In the genomic region with DNA sequence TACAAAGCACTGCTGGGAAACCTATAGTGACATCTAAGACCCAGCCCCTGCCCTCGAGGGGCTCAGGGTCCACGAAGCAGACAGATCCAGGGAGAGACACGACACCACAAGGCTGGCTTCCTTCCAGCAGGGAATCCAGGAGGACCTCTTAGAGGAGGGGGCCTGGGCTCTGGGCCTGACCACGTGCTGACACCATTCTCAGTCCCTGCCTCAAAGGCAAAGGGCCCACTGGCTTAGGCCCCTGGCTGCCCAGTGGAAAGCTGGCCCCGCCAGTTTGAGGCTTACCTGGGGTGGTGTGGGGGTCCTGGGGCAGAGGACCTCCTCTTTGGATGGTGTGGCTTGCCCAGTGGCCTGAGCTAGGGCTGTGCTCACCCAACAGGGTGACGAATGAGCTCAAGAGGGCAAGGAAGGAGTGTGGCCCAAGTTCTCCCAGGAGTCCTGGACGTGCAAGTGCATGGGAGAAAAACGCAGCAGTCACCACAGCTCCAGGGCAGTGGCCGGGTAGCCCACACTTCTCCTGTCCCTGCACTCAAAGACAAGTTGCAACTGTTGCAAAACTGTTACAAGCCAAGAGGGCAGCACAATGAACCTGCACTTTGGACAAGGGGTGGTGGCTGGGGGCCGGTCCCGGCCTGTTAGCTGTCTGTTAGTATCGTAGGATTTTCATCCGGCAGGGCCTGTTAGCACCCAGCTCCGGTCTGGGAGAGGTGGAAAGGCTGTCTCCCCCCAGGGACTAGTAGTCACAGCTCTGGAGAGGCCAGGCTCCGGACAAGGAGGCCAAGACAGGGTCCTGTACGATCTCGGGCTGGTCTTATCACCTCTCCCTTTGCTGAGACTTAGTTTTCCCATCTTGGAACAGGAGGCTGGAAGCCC, we compare ENCODE assay signal across 4 cellular contexts.
A peak's percentile ranks its signal among the peaks of the same experiment; 100 is the strongest.
TF ChIP-seq lines count a peak whose summit lies in the region.

No MANE protein-coding gene starts in this region.

TF ChIP-seq in SK-N-SH, 30 proteins besides CTCF, POLR2A, EP300 and RAD21 (continues in another document):
- TF ChIP-seq, protein P1, sequence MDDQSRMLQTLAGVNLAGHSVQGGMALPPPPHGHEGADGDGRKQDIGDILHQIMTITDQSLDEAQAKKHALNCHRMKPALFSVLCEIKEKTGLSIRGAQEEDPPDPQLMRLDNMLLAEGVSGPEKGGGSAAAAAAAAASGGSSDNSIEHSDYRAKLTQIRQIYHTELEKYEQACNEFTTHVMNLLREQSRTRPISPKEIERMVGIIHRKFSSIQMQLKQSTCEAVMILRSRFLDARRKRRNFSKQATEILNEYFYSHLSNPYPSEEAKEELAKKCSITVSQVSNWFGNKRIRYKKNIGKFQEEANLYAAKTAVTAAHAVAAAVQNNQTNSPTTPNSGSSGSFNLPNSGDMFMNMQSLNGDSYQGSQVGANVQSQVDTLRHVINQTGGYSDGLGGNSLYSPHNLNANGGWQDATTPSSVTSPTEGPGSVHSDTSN (IDR thresholded peaks at IDR 0.05) = no peak
- TF ChIP-seq YY1 (IDR thresholded peaks at IDR 0.05; ENCODE audit: low read depth) (no peak), FOSL2 (IDR thresholded peaks at IDR 0.05; ENCODE audit: borderline replicate concordance, low read depth) (no peak), POLR2AphosphoS5 (IDR thresholded peaks at IDR 0.05; ENCODE audit: low read depth, low read length) (no peak), JUND (IDR thresholded peaks at IDR 0.05) (no peak), FOXJ3 (CRISPR knock-in tag; IDR thresholded peaks at IDR 0.05) (no peak), GABPA (IDR thresholded peaks at IDR 0.05; ENCODE audit: low read depth) (no peak), CHD2 (IDR thresholded peaks at IDR 0.05; ENCODE audit: low read length, partially characterized antibody) (no peak), RXRA (IDR thresholded peaks at IDR 0.05; ENCODE audit: borderline replicate concordance, low read depth) (no peak)
- TF ChIP-seq, protein P2, sequence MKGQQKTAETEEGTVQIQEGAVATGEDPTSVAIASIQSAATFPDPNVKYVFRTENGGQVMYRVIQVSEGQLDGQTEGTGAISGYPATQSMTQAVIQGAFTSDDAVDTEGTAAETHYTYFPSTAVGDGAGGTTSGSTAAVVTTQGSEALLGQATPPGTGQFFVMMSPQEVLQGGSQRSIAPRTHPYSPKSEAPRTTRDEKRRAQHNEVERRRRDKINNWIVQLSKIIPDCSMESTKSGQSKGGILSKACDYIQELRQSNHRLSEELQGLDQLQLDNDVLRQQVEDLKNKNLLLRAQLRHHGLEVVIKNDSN (IDR thresholded peaks at IDR 0.05; ENCODE audit: borderline replicate concordance, low read depth) = no peak
- TF ChIP-seq, protein P3, sequence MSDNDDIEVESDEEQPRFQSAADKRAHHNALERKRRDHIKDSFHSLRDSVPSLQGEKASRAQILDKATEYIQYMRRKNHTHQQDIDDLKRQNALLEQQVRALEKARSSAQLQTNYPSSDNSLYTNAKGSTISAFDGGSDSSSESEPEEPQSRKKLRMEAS (IDR thresholded peaks at IDR 0.05; ENCODE audit: low read depth) = no peak

TF ChIP-seq in SK-N-SH treated with all-trans-retinoic acid at 6 μM for 48 hours, 23 proteins besides CTCF, POLR2A, EP300 and RAD21 (continues in another document):
- no peak for TF ChIP-seq ARNTL (CRISPR knock-in tag; IDR thresholded peaks at IDR 0.05; ENCODE audit: borderline replicate concordance, low read depth)
- TF ChIP-seq ZNF565 (CRISPR knock-in tag; conservative IDR thresholded peaks at IDR 0.05; ENCODE audit: low read depth) = no peak
- TF ChIP-seq ZNF8 (CRISPR knock-in tag; IDR thresholded peaks at IDR 0.05) = no peak
- TF ChIP-seq ESRRG (CRISPR knock-in tag; IDR thresholded peaks at IDR 0.05) = no peak
- TF ChIP-seq, protein P4, sequence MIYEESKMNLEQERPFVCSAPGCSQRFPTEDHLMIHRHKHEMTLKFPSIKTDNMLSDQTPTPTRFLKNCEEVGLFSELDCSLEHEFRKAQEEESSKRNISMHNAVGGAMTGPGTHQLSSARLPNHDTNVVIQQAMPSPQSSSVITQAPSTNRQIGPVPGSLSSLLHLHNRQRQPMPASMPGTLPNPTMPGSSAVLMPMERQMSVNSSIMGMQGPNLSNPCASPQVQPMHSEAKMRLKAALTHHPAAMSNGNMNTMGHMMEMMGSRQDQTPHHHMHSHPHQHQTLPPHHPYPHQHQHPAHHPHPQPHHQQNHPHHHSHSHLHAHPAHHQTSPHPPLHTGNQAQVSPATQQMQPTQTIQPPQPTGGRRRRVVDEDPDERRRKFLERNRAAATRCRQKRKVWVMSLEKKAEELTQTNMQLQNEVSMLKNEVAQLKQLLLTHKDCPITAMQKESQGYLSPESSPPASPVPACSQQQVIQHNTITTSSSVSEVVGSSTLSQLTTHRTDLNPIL (CRISPR knock-in tag; IDR thresholded peaks at IDR 0.05; ENCODE audit: low read depth) = no peak
- TF ChIP-seq SNAI2 (CRISPR knock-in tag; IDR thresholded peaks at IDR 0.05) = no peak
- TF ChIP-seq ISL1 (CRISPR knock-in tag; IDR thresholded peaks at IDR 0.05) = no peak
- TF ChIP-seq, protein P5, sequence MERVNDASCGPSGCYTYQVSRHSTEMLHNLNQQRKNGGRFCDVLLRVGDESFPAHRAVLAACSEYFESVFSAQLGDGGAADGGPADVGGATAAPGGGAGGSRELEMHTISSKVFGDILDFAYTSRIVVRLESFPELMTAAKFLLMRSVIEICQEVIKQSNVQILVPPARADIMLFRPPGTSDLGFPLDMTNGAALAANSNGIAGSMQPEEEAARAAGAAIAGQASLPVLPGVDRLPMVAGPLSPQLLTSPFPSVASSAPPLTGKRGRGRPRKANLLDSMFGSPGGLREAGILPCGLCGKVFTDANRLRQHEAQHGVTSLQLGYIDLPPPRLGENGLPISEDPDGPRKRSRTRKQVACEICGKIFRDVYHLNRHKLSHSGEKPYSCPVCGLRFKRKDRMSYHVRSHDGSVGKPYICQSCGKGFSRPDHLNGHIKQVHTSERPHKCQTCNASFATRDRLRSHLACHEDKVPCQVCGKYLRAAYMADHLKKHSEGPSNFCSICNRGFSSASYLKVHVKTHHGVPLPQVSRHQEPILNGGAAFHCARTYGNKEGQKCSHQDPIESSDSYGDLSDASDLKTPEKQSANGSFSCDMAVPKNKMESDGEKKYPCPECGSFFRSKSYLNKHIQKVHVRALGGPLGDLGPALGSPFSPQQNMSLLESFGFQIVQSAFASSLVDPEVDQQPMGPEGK (CRISPR knock-in tag; IDR thresholded peaks at IDR 0.05; ENCODE audit: borderline replicate concordance) = no peak
- TF ChIP-seq, protein P6, sequence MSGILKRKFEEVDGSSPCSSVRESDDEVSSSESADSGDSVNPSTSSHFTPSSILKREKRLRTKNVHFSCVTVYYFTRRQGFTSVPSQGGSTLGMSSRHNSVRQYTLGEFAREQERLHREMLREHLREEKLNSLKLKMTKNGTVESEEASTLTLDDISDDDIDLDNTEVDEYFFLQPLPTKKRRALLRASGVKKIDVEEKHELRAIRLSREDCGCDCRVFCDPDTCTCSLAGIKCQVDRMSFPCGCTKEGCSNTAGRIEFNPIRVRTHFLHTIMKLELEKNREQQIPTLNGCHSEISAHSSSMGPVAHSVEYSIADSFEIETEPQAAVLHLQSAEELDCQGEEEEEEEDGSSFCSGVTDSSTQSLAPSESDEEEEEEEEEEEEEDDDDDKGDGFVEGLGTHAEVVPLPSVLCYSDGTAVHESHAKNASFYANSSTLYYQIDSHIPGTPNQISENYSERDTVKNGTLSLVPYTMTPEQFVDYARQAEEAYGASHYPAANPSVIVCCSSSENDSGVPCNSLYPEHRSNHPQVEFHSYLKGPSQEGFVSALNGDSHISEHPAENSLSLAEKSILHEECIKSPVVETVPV (CRISPR knock-in tag; IDR thresholded peaks at IDR 0.05) = no peak
- no peak for TF ChIP-seq CSDC2 (CRISPR knock-in tag; IDR thresholded peaks at IDR 0.05)

TF ChIP-seq in WTC11, 78 proteins besides CTCF, POLR2A, EP300 and RAD21:
- TF ChIP-seq GABPB1 (CRISPR knock-in tag; IDR thresholded peaks at IDR 0.05) (peak; percentile 83), GRHL2 (CRISPR knock-in tag; IDR thresholded peaks at IDR 0.05; ENCODE audit: insufficient replicate concordance, severe bottlenecking) (no peak)

TF ChIP-seq in liver, 16 proteins besides CTCF, POLR2A, EP300 and RAD21:
- TF ChIP-seq JUND (IDR thresholded peaks at IDR 0.05) (peak in 1 of 2 donors; percentile 33), FOXA2 (IDR thresholded peaks at IDR 0.05) (no peak), RXRA (IDR thresholded peaks at IDR 0.05) (peak; percentile 91 to 93), GABPA (IDR thresholded peaks at IDR 0.05 in 1 of 2, conservative IDR thresholded peaks at IDR 0.05 in 1 of 2) (peak in 1 of 2 donors; percentile 20), NR2F2 (IDR thresholded peaks at IDR 0.05) (peak; percentile 66), EGR1 (IDR thresholded peaks at IDR 0.05; ENCODE audit: low read depth in 2 of 2) (peak in 1 of 2 donors; percentile 57), SP1 (IDR thresholded peaks at IDR 0.05) (peak; percentile 97), HNF4A (conservative IDR thresholded peaks at IDR 0.05) (peak; percentile 99), FOXA1 (IDR thresholded peaks at IDR 0.05) (no peak), TAF1 (conservative IDR thresholded peaks at IDR 0.05) (peak; percentile 98), YY1 (IDR thresholded peaks at IDR 0.05) (peak; percentile 64), HNF4G (IDR thresholded peaks at IDR 0.05) (peak; percentile 96)
- TF ChIP-seq, protein P7, sequence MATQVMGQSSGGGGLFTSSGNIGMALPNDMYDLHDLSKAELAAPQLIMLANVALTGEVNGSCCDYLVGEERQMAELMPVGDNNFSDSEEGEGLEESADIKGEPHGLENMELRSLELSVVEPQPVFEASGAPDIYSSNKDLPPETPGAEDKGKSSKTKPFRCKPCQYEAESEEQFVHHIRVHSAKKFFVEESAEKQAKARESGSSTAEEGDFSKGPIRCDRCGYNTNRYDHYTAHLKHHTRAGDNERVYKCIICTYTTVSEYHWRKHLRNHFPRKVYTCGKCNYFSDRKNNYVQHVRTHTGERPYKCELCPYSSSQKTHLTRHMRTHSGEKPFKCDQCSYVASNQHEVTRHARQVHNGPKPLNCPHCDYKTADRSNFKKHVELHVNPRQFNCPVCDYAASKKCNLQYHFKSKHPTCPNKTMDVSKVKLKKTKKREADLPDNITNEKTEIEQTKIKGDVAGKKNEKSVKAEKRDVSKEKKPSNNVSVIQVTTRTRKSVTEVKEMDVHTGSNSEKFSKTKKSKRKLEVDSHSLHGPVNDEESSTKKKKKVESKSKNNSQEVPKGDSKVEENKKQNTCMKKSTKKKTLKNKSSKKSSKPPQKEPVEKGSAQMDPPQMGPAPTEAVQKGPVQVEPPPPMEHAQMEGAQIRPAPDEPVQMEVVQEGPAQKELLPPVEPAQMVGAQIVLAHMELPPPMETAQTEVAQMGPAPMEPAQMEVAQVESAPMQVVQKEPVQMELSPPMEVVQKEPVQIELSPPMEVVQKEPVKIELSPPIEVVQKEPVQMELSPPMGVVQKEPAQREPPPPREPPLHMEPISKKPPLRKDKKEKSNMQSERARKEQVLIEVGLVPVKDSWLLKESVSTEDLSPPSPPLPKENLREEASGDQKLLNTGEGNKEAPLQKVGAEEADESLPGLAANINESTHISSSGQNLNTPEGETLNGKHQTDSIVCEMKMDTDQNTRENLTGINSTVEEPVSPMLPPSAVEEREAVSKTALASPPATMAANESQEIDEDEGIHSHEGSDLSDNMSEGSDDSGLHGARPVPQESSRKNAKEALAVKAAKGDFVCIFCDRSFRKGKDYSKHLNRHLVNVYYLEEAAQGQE (IDR thresholded peaks at IDR 0.05) = peak; percentile 95
- TF ChIP-seq, protein P3 (IDR thresholded peaks at IDR 0.05) = peak; percentile 82
- TF ChIP-seq, protein P8, sequence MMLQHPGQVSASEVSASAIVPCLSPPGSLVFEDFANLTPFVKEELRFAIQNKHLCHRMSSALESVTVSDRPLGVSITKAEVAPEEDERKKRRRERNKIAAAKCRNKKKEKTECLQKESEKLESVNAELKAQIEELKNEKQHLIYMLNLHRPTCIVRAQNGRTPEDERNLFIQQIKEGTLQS (IDR thresholded peaks at IDR 0.05) = peak; percentile 34
- TF ChIP-seq, protein P9, sequence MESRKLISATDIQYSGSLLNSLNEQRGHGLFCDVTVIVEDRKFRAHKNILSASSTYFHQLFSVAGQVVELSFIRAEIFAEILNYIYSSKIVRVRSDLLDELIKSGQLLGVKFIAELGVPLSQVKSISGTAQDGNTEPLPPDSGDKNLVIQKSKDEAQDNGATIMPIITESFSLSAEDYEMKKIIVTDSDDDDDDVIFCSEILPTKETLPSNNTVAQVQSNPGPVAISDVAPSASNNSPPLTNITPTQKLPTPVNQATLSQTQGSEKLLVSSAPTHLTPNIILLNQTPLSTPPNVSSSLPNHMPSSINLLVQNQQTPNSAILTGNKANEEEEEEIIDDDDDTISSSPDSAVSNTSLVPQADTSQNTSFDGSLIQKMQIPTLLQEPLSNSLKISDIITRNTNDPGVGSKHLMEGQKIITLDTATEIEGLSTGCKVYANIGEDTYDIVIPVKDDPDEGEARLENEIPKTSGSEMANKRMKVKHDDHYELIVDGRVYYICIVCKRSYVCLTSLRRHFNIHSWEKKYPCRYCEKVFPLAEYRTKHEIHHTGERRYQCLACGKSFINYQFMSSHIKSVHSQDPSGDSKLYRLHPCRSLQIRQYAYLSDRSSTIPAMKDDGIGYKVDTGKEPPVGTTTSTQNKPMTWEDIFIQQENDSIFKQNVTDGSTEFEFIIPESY (IDR thresholded peaks at IDR 0.05) = peak; percentile 77
